25 cellular contexts compared by ENCODE assay signal in genomic region chr11:83957038-83957900, GRCh38.
DNase-seq lines count a peak whose midpoint lies in the region; ATAC-seq and TF ChIP-seq lines count a peak whose summit lies in the region.
"Had no signal": no experiment of that assay in that cellular context is flagged by ENCODE, and none has a peak within 500 bp of the region (broad histone marks: within the 10 kb centered on the region; RNA-seq: fewer than 3 reads in every experiment).

No MANE protein-coding gene starts in this region.

- no peaks in the 10 kb centered on the region for H3K79me2 ChIP-seq in mesendoderm (ENCODE audit: control insufficient read depth, insufficient read depth, low read length)

- H3K27me3 ChIP-seq in endodermal cell (ENCODE audit: control insufficient read depth, insufficient read depth, low read length, poor library complexity, severe bottlenecking) (no peaks in the 10 kb centered on the region), mesendoderm (ENCODE audit: insufficient read depth, low read length, poor library complexity) (no peaks in the 10 kb centered on the region)
- H3K27me3 ChIP-seq: BLaER1 treated with 17β-estradiol and CSF1 and Interleukin-3, amounts not matched to agents 10 nM and 100 nM; MG63; SJSA1 had no signal

- no peak overlapping the region for H3K4ac ChIP-seq in mesendoderm (ENCODE audit: low read depth, low read length)

- no peaks in the 10 kb centered on the region for H3K4me1 ChIP-seq in endodermal cell (ENCODE audit: control insufficient read depth, insufficient read depth, low read length)
- H3K4me1 ChIP-seq in mesendoderm (ENCODE audit: control insufficient read depth, low read depth, low read length): no peaks in the 10 kb centered on the region
- H3K4me1 ChIP-seq: BLaER1 treated with 17β-estradiol and CSF1 and Interleukin-3, amounts not matched to agents 10 nM and 100 nM; HAP-1; SJSA1 had no signal

- H3K27me3 Mint-ChIP-seq in endodermal cell (ENCODE audit: insufficient read depth): no peaks in the 10 kb centered on the region
- H3K27me3 Mint-ChIP-seq: CD4-positive, alpha-beta T cell had no signal

- no peak overlapping the region for H3K56ac ChIP-seq in mesendoderm (ENCODE audit: low read length)

- no peak for TF ChIP-seq CTCF in endodermal cell (conservative IDR thresholded peaks at IDR 0.05)

- peaks cover 5% of the 10 kb centered on the region for H3K9me3 Mint-ChIP-seq in endodermal cell

- no peak overlapping the region for H3K23ac ChIP-seq in mesendoderm (ENCODE audit: low read length)

- no peak overlapping the region for H3K18ac ChIP-seq in mesendoderm (ENCODE audit: low read length)

- DNase-seq in Caki2 (ENCODE audit: low read depth) (peak; percentile 2), amniotic epithelial cell (ENCODE audit: low read depth) (peak; percentile 40), endodermal cell (no peak), mesendoderm (peak; percentile 22), mesenteric fat pad (ENCODE audit: low spot score) (no peak), Right ventricle myocardium superior (no peak)
- DNase-seq in stimulated activated CD4-positive, alpha-beta T cell treated with anti-CD3 and anti-CD28 coated beads, Interleukin-4, amount 100 ng/mL, for 4 hours: no peak
- DNase-seq: AML-193; CD4-positive, alpha-beta T cell; COR-L47; GM23248; HFFc6; KBM-7; MG63; NCI-H1105 treated with DMSO at 0.1 percent for 48 hours; NCI-H146; NCI-H1930; NCI-H2107; NCI-H446 treated with DMSO at 0.1 percent for 48 hours; NCI-H526 treated with DMSO at 0.1 percent for 48 hours; PC-9 had no signal

- intact Hi-C loops in Right ventricle myocardium superior (cut with DNase I): no loop called here

- H3K9me3 ChIP-seq in endodermal cell (ENCODE audit: control insufficient read depth, low read length): peaks cover 12% of the 10 kb centered on the region
- H3K9me3 ChIP-seq: BLaER1 treated with 17β-estradiol and CSF1 and Interleukin-3, amounts not matched to agents 10 nM and 100 nM; HAP-1; MG63; SJSA1 had no signal

- H3K36me3 ChIP-seq in endodermal cell (ENCODE audit: control insufficient read depth, insufficient read depth, low read length): no peaks in the 10 kb centered on the region
- H3K36me3 ChIP-seq in mesendoderm (ENCODE audit: control insufficient read depth, insufficient read depth, low read length): no peaks in the 10 kb centered on the region
- H3K36me3 ChIP-seq: BLaER1 treated with 17β-estradiol and CSF1 and Interleukin-3, amounts not matched to agents 10 nM and 100 nM; HAP-1; MG63; SJSA1 had no signal

- ATAC-seq in Right ventricle myocardium superior (ENCODE audit: poor library complexity): no peak
- ATAC-seq: Right ventricle myocardium inferior had no signal

- H3K27ac Mint-ChIP-seq in endodermal cell: no peak overlapping the region
- H3K27ac Mint-ChIP-seq: CD4-positive, alpha-beta T cell; HFFc6 had no signal

- H2BK5ac ChIP-seq in mesendoderm (ENCODE audit: low read length): no peak overlapping the region

- H3K79me1 ChIP-seq in mesendoderm (ENCODE audit: low read length): no peaks in the 10 kb centered on the region

- H3K4me1 Mint-ChIP-seq in endodermal cell: peaks cover 9% of the 10 kb centered on the region

- no peak overlapping the region for H2BK120ac ChIP-seq in mesendoderm (ENCODE audit: low read depth, low read length)

- H3K36me3 Mint-ChIP-seq in endodermal cell (ENCODE audit: low read depth): no peaks in the 10 kb centered on the region

- H2AK5ac ChIP-seq in mesendoderm (ENCODE audit: low read length): no peak overlapping the region

- WGBS in endodermal cell (ENCODE audit: insufficient coverage in 1 of 2, insufficient read length in 1 of 2), 2 experiments: 80 to 87% methylated on average over 2 of the region's 2 CpGs
- no CpG with 5 or more reads among the region's 2 CpGs for WGBS in mesendoderm (ENCODE audit: extremely low coverage, insufficient coverage, low lambda C conversion rate)

- H3K27ac ChIP-seq in endodermal cell (ENCODE audit: low read depth, low read length) (no peak overlapping the region), mesendoderm (ENCODE audit: low read depth, low read length) (no peak overlapping the region)
- H3K27ac ChIP-seq: BLaER1 treated with 17β-estradiol and CSF1 and Interleukin-3, amounts not matched to agents 10 nM and 100 nM; GM23248; PC-9; SJSA1 had no signal

- in situ Hi-C loops in Caki2 (cut with HindIII; ENCODE audit: low pct_unique_long_range_greater_than_20kb, low sequenced_read_pairs): no loop called here

- H3K9ac ChIP-seq in endodermal cell (ENCODE audit: extremely low read depth, low read length, poor library complexity, severe bottlenecking) (no peak overlapping the region), mesendoderm (ENCODE audit: low read length) (no peak overlapping the region)
- H3K9ac ChIP-seq: BLaER1 treated with 17β-estradiol and CSF1 and Interleukin-3, amounts not matched to agents 10 nM and 100 nM; GM23248 had no signal

- H2BK15ac ChIP-seq in mesendoderm (replicated peaks; ENCODE audit: low read depth): no peak overlapping the region

- peak overlapping the region; percentile 39 for H3K4me3 ChIP-seq in endodermal cell (ENCODE audit: low read length)
- H3K4me3 ChIP-seq in mesendoderm (ENCODE audit: low read length): no peak overlapping the region
- H3K4me3 ChIP-seq: BLaER1 treated with 17β-estradiol and CSF1 and Interleukin-3, amounts not matched to agents 10 nM and 100 nM; GM23248; HAP-1; MG63; PC-9; SJSA1 had no signal

- no peak overlapping the region for H4K5ac ChIP-seq in mesendoderm (ENCODE audit: low read length)

- H4K8ac ChIP-seq in mesendoderm (ENCODE audit: low read depth, low read length): no peak overlapping the region

- no peak overlapping the region for H3K4me3 Mint-ChIP-seq in endodermal cell
- H3K4me3 Mint-ChIP-seq: CD4-positive, alpha-beta T cell; HFFc6 had no signal

- H3K4me2 ChIP-seq in mesendoderm (ENCODE audit: low read length): no peak overlapping the region
- H3K4me2 ChIP-seq: BLaER1 treated with 17β-estradiol and CSF1 and Interleukin-3, amounts not matched to agents 10 nM and 100 nM; PC-9 had no signal

Comparison
In these comparisons a context has a peak if more than half of its experiments do, and no peak if none do; other contexts are left out.
1. DNase-seq: peak in Caki2 (single experiment), amniotic epithelial cell (single experiment) and mesendoderm (single experiment); none in endodermal cell (single experiment), mesenteric fat pad (single experiment), Right ventricle myocardium superior (single experiment) and stimulated activated CD4-positive, alpha-beta T cell treated with anti-CD3 and anti-CD28 coated beads, Interleukin-4, amount 100 ng/mL, for 4 hours (0 of 2).